ENCODE assay signal across 14 cellular contexts in the genomic region with DNA sequence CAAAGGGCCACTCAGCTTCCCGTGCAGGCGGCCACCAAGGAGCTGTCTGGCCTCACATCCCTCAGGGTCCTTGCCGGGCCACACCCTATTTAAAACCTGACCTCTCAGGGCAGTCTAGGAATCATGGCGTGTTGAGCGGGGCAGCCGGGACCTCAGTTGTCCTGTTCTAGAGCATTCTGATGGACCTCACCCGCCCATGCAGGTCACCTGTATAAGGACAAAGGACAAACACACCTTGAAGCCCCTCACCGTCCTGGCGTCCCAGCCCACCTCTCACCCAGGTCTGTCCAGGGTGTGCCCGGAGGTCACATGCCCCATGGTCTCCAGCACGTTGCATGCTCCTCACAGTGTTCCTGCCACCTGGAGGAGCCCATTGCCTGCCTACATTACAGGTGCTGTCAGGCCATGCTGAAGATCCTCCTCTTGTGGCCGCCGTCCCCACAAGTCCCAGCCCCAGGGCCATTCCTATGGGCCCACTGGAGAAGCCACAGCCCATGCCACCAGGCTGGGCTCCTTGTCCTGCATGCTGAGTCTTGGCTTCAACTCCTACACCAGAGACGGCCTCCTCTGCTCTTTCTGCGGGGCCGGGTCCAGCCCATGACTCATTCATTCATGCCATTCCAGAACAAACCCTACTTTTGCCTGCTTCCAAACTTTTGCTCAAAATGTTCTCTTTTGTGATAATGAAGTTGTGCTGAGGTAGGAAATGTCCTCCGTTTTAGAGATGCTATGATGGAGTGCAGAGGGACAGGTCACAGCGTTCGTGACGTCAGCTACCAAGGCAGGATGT. TPM values are rescaled to one million over a fixed set of nuclear protein-coding genes. Genes with fewer than 3 reads are reported as not detected.
DNase-seq lines count a peak whose midpoint lies in the region; ATAC-seq and TF ChIP-seq lines count a peak whose summit lies in the region.
"Had no signal": no experiment of that assay in that cellular context is flagged by ENCODE, and none has a peak within 500 bp of the region (broad histone marks: within the 10 kb centered on the region; RNA-seq: fewer than 3 reads in every experiment).

No MANE protein-coding gene starts in this region.

- peak overlapping the region; percentile 4 to 67 for H3K27ac ChIP-seq in ascending aorta
- H3K27ac ChIP-seq: KMS-11 had no signal

- DNase-seq in G401 (ENCODE audit: low spot score) (peak; percentile 56), ascending aorta (ENCODE audit: low spot score in 2 of 2) (peak in 1 of 2 donors; percentile 78), foreskin fibroblast (peak; percentile 45 to 80), sciatic nerve (ENCODE audit: low spot score) (no peak), retina (no peak), SKM-1 (lab: John Stamatoyannopoulos, UW; ENCODE audit: unreplicated experiment) (no peak)
- DNase-seq: activated CD4-positive, alpha-beta T cell treated with anti-CD3 and anti-CD28 coated beads, Interleukin-2, amount 10 ng/mL, durations not matched to agents 7 days and 5 days; activated T-cell treated with anti-CD3 and anti-CD28 coated beads, Interleukin-2, amount 50 U/mL, for 72 hours; NCI-H69; stimulated activated CD4-positive, alpha-beta T cell treated with anti-CD3 and anti-CD28 coated beads, Interleukin-4, amount 100 ng/mL, for 24 hours; stimulated activated naive CD4-positive, alpha-beta T cell had no signal

- TF ChIP-seq CTCF in ascending aorta (IDR thresholded peaks at IDR 0.05) (no peak), foreskin fibroblast (IDR thresholded peaks at IDR 0.05; ENCODE audit: low read depth, low read length) (no peak)

- ATAC-seq in sciatic nerve (peak; percentile 72), GM19463 (IDR thresholded peaks at IDR 0.05; ENCODE audit: unreplicated experiment) (no peak), GM21515 (IDR thresholded peaks at IDR 0.05; ENCODE audit: unreplicated experiment) (no peak)
- ATAC-seq: activated T-cell treated with anti-CD3 and anti-CD28 coated beads, Interleukin-2, amount 50 U/mL, for 72 hours had no signal

- H3K4me1 ChIP-seq in ascending aorta, result peaks cover 0 to 18% of the 10 kb centered on the region in 2 donors

- in situ Hi-C loops in G401 (cut with HindIII; ENCODE audit: low sequenced_read_pairs), result no loop called here

- H3K36me3 ChIP-seq in ascending aorta, result no peaks in the 10 kb centered on the region

- no peaks in the 10 kb centered on the region for H3K27me3 ChIP-seq in ascending aorta

- H3K9me3 ChIP-seq in ascending aorta, result no peaks in the 10 kb centered on the region

- H3K4me3 ChIP-seq in ascending aorta (no peak overlapping the region), foreskin fibroblast (ENCODE audit: low read depth in 1 of 2, low read length in 2 of 2) (no peak overlapping the region)

- intact Hi-C loops in ascending aorta (cut with DNase I), result no loop called here
- intact Hi-C loops in sciatic nerve (cut with DNase I), result no loop called here

RNA-seq across cellular contexts. Expression of gene PEMT, which starts 46.3 kb away (rescaled TPM):
- total RNA-seq in G401 (2014; rRNA removed; shearing (Covaris generic)), result 43.1 and 71.6 TPM in 2 replicates
- total RNA-seq in ascending aorta (690 TPM), sciatic nerve (27.6 TPM)

RNA-seq across cellular contexts. Expression of gene RASD1, which starts 49.0 kb away (rescaled TPM):
- total RNA-seq in G401 (2014; rRNA removed; shearing (Covaris generic)), result not detected in 2 replicates
- total RNA-seq in ascending aorta (293 TPM), sciatic nerve (58.6 TPM)

Comparison
In these comparisons a context has a peak if more than half of its experiments do, and no peak if none do; other contexts are left out.
1. DNase-seq: peak in G401 (single experiment) and foreskin fibroblast (2 of 2); none in sciatic nerve (single experiment), retina (single experiment) and SKM-1 (single experiment).
2. RNA of gene RASD1, which starts 49.0 kb away (total RNA-seq): 293 TPM in ascending aorta (single experiment) and 58.6 TPM in sciatic nerve (single experiment); not detected in G401; every median in the first group is over 10 times any median in the second.